In genomic region chr10:33377658-33378025, GRCh38 we compare ENCODE assay signal across 16 cellular contexts. TPM values are rescaled to one million over a fixed set of nuclear protein-coding genes. Genes with fewer than 3 reads are reported as not detected.
A peak's percentile ranks its signal among the peaks of the same experiment; 100 is the strongest.
DNase-seq lines count a peak whose midpoint lies in the region; ATAC-seq and TF ChIP-seq lines count a peak whose summit lies in the region.
"Had no signal": no experiment of that assay in that cellular context is flagged by ENCODE, and none has a peak within 500 bp of the region (broad histone marks: within the 10 kb centered on the region; RNA-seq: fewer than 3 reads in every experiment).

No MANE protein-coding gene starts in this region.

- H3K9me3 ChIP-seq in colonic mucosa = no peaks in the 10 kb centered on the region
- H3K9me3 ChIP-seq: sigmoid colon, suprapubic skin had no signal

- H3K27ac ChIP-seq in colonic mucosa = no peak overlapping the region
- H3K27ac ChIP-seq: C4-2B, sigmoid colon, suprapubic skin had no signal

- no peak overlapping the region for H3K9ac ChIP-seq in colonic mucosa (ENCODE audit: low read depth in 2 of 2, low read length in 2 of 2)

- no peaks in the 10 kb centered on the region for H3K4me1 ChIP-seq in colonic mucosa
- H3K4me1 ChIP-seq: suprapubic skin had no signal

- ATAC-seq in GM21529 (IDR thresholded peaks at IDR 0.05; ENCODE audit: unreplicated experiment) = no peak
- ATAC-seq in GM19455 (IDR thresholded peaks at IDR 0.05; ENCODE audit: unreplicated experiment) = no peak
- ATAC-seq: left colon; naive thymus-derived CD8-positive, alpha-beta T cell had no signal

- no peak for TF ChIP-seq CTCF in AG10803 (conservative IDR thresholded peaks at IDR 0.05; ENCODE audit: low read length)
- no peak for TF ChIP-seq CTCF in colonic mucosa (IDR thresholded peaks at IDR 0.05)

- DNase-seq in AG10803 (ENCODE audit: low read depth) (peak; percentile 86), HS-5 (ENCODE audit: low read depth) (peak; percentile 33), astrocyte of the hippocampus (ENCODE audit: low read depth, low spot score) (peak; percentile 24), glomerular visceral epithelial cell (ENCODE audit: extremely low spot score) (peak; percentile 49), nucleus accumbens (lab: John Stamatoyannopoulos, UW) (no peak), colonic mucosa (no peak)
- DNase-seq: activated gamma-delta T cell treated with Interleukin-2 at 50 U/mL for 16 hours; glutamatergic neuron; left colon; naive thymus-derived CD8-positive, alpha-beta T cell; sigmoid colon; SW 1271 had no signal

- no peaks in the 10 kb centered on the region for H3K27me3 ChIP-seq in colonic mucosa
- H3K27me3 ChIP-seq: sigmoid colon, suprapubic skin had no signal

- intact Hi-C loops in colonic mucosa (cut with DNase I) = no loop called here

- H3K36me3 ChIP-seq in colonic mucosa = no peaks in the 10 kb centered on the region
- H3K36me3 ChIP-seq: sigmoid colon, suprapubic skin had no signal

- H3K4me3 ChIP-seq in AG10803 (ENCODE audit: low read length) (no peak overlapping the region), colonic mucosa (no peak overlapping the region)
- H3K4me3 ChIP-seq: sigmoid colon, suprapubic skin had no signal

RNA-seq across cellular contexts. Expression of gene NRP1, which starts 43.2 kb away (rescaled TPM):
- total RNA-seq in colonic mucosa = 10 to 100 TPM; 11.7 to 18.4 TPM

Comparison
In these comparisons a context has a peak if more than half of its experiments do, and no peak if none do; other contexts are left out.
1. DNase-seq: peak in AG10803 (single experiment), HS-5 (single experiment), astrocyte of the hippocampus (single experiment) and glomerular visceral epithelial cell (single experiment); none in nucleus accumbens (0 of 56) and colonic mucosa (single experiment).